Comparison of ENCODE assay signal across 8 cellular contexts in genomic region chr7:130205084-130205947, GRCh38. TPM values are rescaled to one million over a fixed set of nuclear protein-coding genes. Genes with fewer than 3 reads are reported as not detected.
DNase-seq lines count a peak whose midpoint lies in the region; ATAC-seq and TF ChIP-seq lines count a peak whose summit lies in the region.

Gene TMEM209, minus strand, starts transcription at chr7:130205406. Its CDS starts 31 bp downstream, at chr7:130205375.

- intact Hi-C loops in left cardiac atrium (cut with DNase I): no loop called here
- intact Hi-C loops in posterior vena cava (cut with DNase I): no loop called here

- ATAC-seq in HG02884 (IDR thresholded peaks at IDR 0.05; ENCODE audit: unreplicated experiment): peak; percentile 90
- peak; percentile 99 for ATAC-seq in left cardiac atrium

- no peaks in the 10 kb centered on the region for H3K9me3 Mint-ChIP-seq in T-helper 1 cell treated with Interleukin-12 subunit alpha and Interleukin-12 subunit beta and Interleukin-4 antibody, amounts not matched to agents 30 μg/mL and 1 μg/mL, for 36 hours

- in situ Hi-C loops in GM13977 (cut with MboI; ENCODE audit: low pct_unique_long_range_greater_than_20kb, low sequenced_read_pairs, unreplicated experiment): no loop called here

- TF ChIP-seq CTCF in GM13977 (IDR thresholded peaks at IDR 0.05; ENCODE audit: extremely low read depth, insufficient read depth, missing control alignments): no peak

- peaks cover 20% of the 10 kb centered on the region for H3K36me3 Mint-ChIP-seq in T-helper 1 cell treated with Interleukin-12 subunit alpha and Interleukin-12 subunit beta and Interleukin-4 antibody, amounts not matched to agents 30 μg/mL and 1 μg/mL, for 36 hours (ENCODE audit: low read depth)

- H3K27ac Mint-ChIP-seq in T-helper 1 cell treated with Interleukin-12 subunit alpha and Interleukin-12 subunit beta and Interleukin-4 antibody, amounts not matched to agents 30 μg/mL and 1 μg/mL, for 36 hours: peak within 1 kb of the TSS; percentile 97

- DNase-seq in GM13977 (ENCODE audit: low spot score) (peak; percentile 95), NCI-H1694 (lab: John Stamatoyannopoulos, UW) (peak; percentile 96), amniotic stem cell (lab: John Stamatoyannopoulos, UW) (peak; percentile 95), left cardiac atrium (peak; percentile 97), posterior vena cava (ENCODE audit: low spot score) (peak; percentile 99), ureter (ENCODE audit: low spot score) (peak; percentile 97)

- peaks cover 5% of the 10 kb centered on the region for H3K27me3 Mint-ChIP-seq in T-helper 1 cell treated with Interleukin-12 subunit alpha and Interleukin-12 subunit beta and Interleukin-4 antibody, amounts not matched to agents 30 μg/mL and 1 μg/mL, for 36 hours (ENCODE audit: low read depth)

- peak within 1 kb of the TSS; percentile 97 for H3K4me3 Mint-ChIP-seq in T-helper 1 cell treated with Interleukin-12 subunit alpha and Interleukin-12 subunit beta and Interleukin-4 antibody, amounts not matched to agents 30 μg/mL and 1 μg/mL, for 36 hours

- peaks cover 19% of the 10 kb centered on the region for H3K4me1 Mint-ChIP-seq in T-helper 1 cell treated with Interleukin-12 subunit alpha and Interleukin-12 subunit beta and Interleukin-4 antibody, amounts not matched to agents 30 μg/mL and 1 μg/mL, for 36 hours (ENCODE audit: low read depth)

RNA-seq across cellular contexts. Expression of gene TMEM209, which starts in this region (rescaled TPM):
- total RNA-seq in left cardiac atrium (10 to 100 TPM in 1 of 2 donors, 1 to 10 TPM in 1; 9.4 to 11.2 TPM), posterior vena cava (10 to 100 TPM; 12.4 to 12.8 TPM), ureter (36.5 TPM)

Comparison
In these comparisons a context has a peak if more than half of its experiments do, and no peak if none do; other contexts are left out.
1. Peak in every context shown above with its lines: DNase-seq and ATAC-seq.